In genomic region chr12:56404227-56404626, GRCh38 we compare ENCODE assay signal across 1 cellular context. TPM values are rescaled to one million over a fixed set of nuclear protein-coding genes. Genes with fewer than 3 reads are reported as not detected.
"Had no signal": no experiment of that assay in that cellular context is flagged by ENCODE, and none has a peak within 500 bp of the region (broad histone marks: within the 10 kb centered on the region; RNA-seq: fewer than 3 reads in every experiment).

No MANE protein-coding gene starts in this region.

RNA-seq across cellular contexts. Expression of gene APOF, which starts 41.6 kb away (rescaled TPM):
- total RNA-seq: G401 had no signal

RNA-seq across cellular contexts. Expression of gene MIP, which starts 50.2 kb away (rescaled TPM):
- total RNA-seq: G401 had no signal
